27 cellular contexts compared by ENCODE assay signal in the genomic region with DNA sequence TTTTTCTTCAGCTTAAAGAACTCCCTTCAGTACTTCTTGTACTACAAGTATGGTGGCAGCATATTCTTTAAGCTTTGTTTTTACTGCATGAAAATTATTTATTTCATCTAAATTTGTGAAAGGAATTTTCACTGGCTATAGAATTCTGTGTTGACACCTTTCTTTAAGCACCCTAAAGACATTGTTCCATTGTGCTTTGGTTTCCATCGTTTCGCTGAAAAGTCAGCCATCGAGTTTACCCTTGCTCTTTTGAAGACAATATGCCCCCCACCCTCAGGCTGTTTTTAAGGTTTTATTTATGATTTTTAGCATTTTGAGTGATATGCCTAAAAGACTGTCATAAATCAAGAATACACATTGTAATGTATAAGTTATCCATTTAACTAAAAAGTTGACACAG.
"Had no signal": no experiment of that assay in that cellular context is flagged by ENCODE, and none has a peak within 500 bp of the region (broad histone marks: within the 10 kb centered on the region; RNA-seq: fewer than 3 reads in every experiment).

No MANE protein-coding gene starts in this region.

- H3K4me1 ChIP-seq: body of pancreas had no signal

- H3K27ac ChIP-seq: body of pancreas had no signal

- H3K9me3 ChIP-seq: body of pancreas had no signal

- H3K4me1 Mint-ChIP-seq: activated T-helper 17 cell treated with anti-CD3 and anti-CD28 coated beads, Interleukin-2, amount 50 U/mL, for 72 hours; T-helper 17 cell had no signal

- ATAC-seq: activated CD8-positive, alpha-beta T cell treated with anti-CD3 and anti-CD28 coated beads for 36 hours; activated T-cell treated with anti-CD3 and anti-CD28 coated beads, Interleukin-2, amount 50 U/mL, for 4 hours; activated T-helper 17 cell treated with anti-CD3 and anti-CD28 coated beads, Interleukin-2, amount 50 U/mL, for 72 hours; body of pancreas; esophagus mucosa; T-helper 17 cell had no signal

- DNase-seq: activated CD4-positive, alpha-beta T cell treated with anti-CD3 and anti-CD28 coated beads for 1 hour; activated CD4-positive, alpha-beta T cell treated with anti-CD3 and anti-CD28 coated beads for 48 hours; activated CD4-positive, alpha-beta T cell treated with anti-CD3 and anti-CD28 coated beads, Interleukin-2, amount 50 U/mL, for 1 hour; activated CD4-positive, alpha-beta T cell treated with anti-CD3 and anti-CD28 coated beads, Interleukin-2, amount 50 U/mL, for 48 hours; activated CD8-positive, alpha-beta memory T cell treated with anti-CD3 and anti-CD28 coated beads for 24 hours; activated CD8-positive, alpha-beta T cell treated with anti-CD3 and anti-CD28 coated beads for 36 hours; activated effector memory CD4-positive, alpha-beta T cell treated with Interleukin-2 at 50 U/mL for 16 hours; activated gamma-delta T cell treated with Interleukin-2 at 50 U/mL for 16 hours; activated naive CD4-positive, alpha-beta T cell treated with anti-CD3 and anti-CD28 coated beads, Interleukin-2, amount 50 U/mL, for 16 hours; activated naive CD4-positive, alpha-beta T cell treated with Interleukin-2 at 50 U/mL for 16 hours; activated T-cell treated with anti-CD3 and anti-CD28 coated beads, Interleukin-2, amount 50 U/mL, for 4 hours; amygdala; aorta; body of pancreas; caudate nucleus; effector CD8-positive, alpha-beta T cell; foreskin fibroblast; head of caudate nucleus; T-helper 1 cell; T-helper 17 cell; T1000 had no signal

- H3K27ac Mint-ChIP-seq: activated CD8-positive, alpha-beta T cell treated with anti-CD3 and anti-CD28 coated beads for 36 hours; activated naive CD8-positive, alpha-beta T cell; activated T-helper 17 cell treated with anti-CD3 and anti-CD28 coated beads, Interleukin-2, amount 50 U/mL, for 72 hours; T-helper 17 cell; T-helper 2 cell treated with Interferon-gamma antibody and Interleukin-4, amounts not matched to agents 5 μg/mL and 100 μg/mL, for 36 hours had no signal

- H3K4me3 Mint-ChIP-seq: activated CD8-positive, alpha-beta T cell treated with anti-CD3 and anti-CD28 coated beads for 36 hours; activated naive CD8-positive, alpha-beta T cell; activated T-cell treated with anti-CD3 and anti-CD28 coated beads, Interleukin-2, amount 50 U/mL, for 4 hours; activated T-helper 17 cell treated with anti-CD3 and anti-CD28 coated beads, Interleukin-2, amount 50 U/mL, for 72 hours; T-helper 17 cell; T-helper 2 cell treated with Interferon-gamma antibody and Interleukin-4, amounts not matched to agents 5 μg/mL and 100 μg/mL, for 36 hours had no signal

- H3K4me3 ChIP-seq: body of pancreas had no signal

- H3K27me3 ChIP-seq: body of pancreas had no signal

- FAIRE-seq: colon, frontal cortex had no signal
